ENCODE assay signal across 19 cellular contexts in genomic region chr5:31449962-31450361, GRCh38.
"Had no signal": no experiment of that assay in that cellular context is flagged by ENCODE, and none has a peak within 500 bp of the region (broad histone marks: within the 10 kb centered on the region; RNA-seq: fewer than 3 reads in every experiment).

No MANE protein-coding gene starts in this region.

- DNase-seq: cortex of kidney; effector memory CD8-positive, alpha-beta T cell; erythroblast; esophagus squamous epithelium; foreskin melanocyte; left lung; mesendoderm; midbrain; naive thymus-derived CD4-positive, alpha-beta T cell; stimulated activated CD4-positive, alpha-beta T cell treated with anti-CD3 and anti-CD28 coated beads, Interleukin-12 subunit alpha, Interleukin-12 subunit beta, amount 100 ng/mL, for 4 hours; stimulated activated CD4-positive, alpha-beta T cell treated with anti-CD3 and anti-CD28 coated beads, Interleukin-2, amount 100 ng/mL, for 24 hours; stimulated activated CD4-positive, alpha-beta T cell treated with anti-CD3 and anti-CD28 coated beads, Interleukin-4, amount 100 ng/mL, for 24 hours; upper lobe of left lung had no signal

- H3K4me1 Mint-ChIP-seq: nephron; stimulated activated effector memory CD8-positive, alpha-beta T cell treated with anti-CD3 and anti-CD28 coated beads, Interleukin-12 subunit alpha, Interleukin-12 subunit beta, amount 100 ng/mL, for 72 hours had no signal

- H3K4me3 Mint-ChIP-seq: effector memory CD8-positive, alpha-beta T cell; naive thymus-derived CD4-positive, alpha-beta T cell; nephron; neural progenitor cell; stimulated activated effector memory CD8-positive, alpha-beta T cell treated with anti-CD3 and anti-CD28 coated beads, Interleukin-12 subunit alpha, Interleukin-12 subunit beta, amount 100 ng/mL, for 72 hours; stimulated activated naive CD8-positive, alpha-beta T cell treated with anti-CD3 and anti-CD28 coated beads, Interleukin-15, Interleukin-2, amounts not matched to agents 100 ng/mL and 50 ng/mL, for 24 hours had no signal

- H3K27me3 Mint-ChIP-seq: effector memory CD8-positive, alpha-beta T cell; naive thymus-derived CD4-positive, alpha-beta T cell; progenitor cell of endocrine pancreas; stimulated activated naive CD8-positive, alpha-beta T cell treated with anti-CD3 and anti-CD28 coated beads, Interleukin-15, Interleukin-2, amounts not matched to agents 100 ng/mL and 50 ng/mL, for 24 hours had no signal

- H3K9me3 Mint-ChIP-seq: effector memory CD8-positive, alpha-beta T cell had no signal

- ATAC-seq: effector memory CD8-positive, alpha-beta T cell; left lung; naive thymus-derived CD4-positive, alpha-beta T cell; sciatic nerve; stimulated activated effector memory CD8-positive, alpha-beta T cell treated with anti-CD3 and anti-CD28 coated beads, Interleukin-12 subunit alpha, Interleukin-12 subunit beta, amount 100 ng/mL, for 72 hours had no signal

- H3K27ac Mint-ChIP-seq: nephron; neural progenitor cell; progenitor cell of endocrine pancreas; stimulated activated effector memory CD8-positive, alpha-beta T cell treated with anti-CD3 and anti-CD28 coated beads, Interleukin-12 subunit alpha, Interleukin-12 subunit beta, amount 100 ng/mL, for 72 hours; stimulated activated naive CD8-positive, alpha-beta T cell treated with anti-CD3 and anti-CD28 coated beads, Interleukin-15, Interleukin-2, amounts not matched to agents 100 ng/mL and 50 ng/mL, for 24 hours had no signal
